8 cellular contexts compared by ENCODE assay signal in the genomic region with DNA sequence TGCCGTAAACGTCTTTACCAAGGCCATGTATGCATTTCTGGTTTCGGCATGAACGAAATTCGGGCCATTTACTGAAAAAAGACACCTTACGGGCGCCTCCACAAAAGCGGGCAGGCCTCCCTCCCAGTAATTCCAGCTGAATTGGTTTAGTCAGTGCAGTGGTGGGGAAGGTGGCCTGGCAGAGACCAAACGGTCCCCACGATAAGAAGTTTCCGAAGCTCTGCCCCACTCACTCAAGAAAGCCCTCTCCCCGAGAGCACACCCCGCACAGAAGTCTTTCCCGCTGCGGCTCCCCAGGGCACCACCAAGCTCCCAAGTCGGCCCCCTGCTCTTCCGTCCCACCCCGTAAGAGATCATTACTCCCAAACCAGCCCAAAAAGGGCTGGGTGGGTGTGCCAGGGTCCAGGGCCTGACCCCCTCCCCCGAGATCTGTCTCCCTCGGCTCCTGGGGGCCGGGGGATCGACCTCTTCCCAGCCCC.
DNase-seq lines count a peak whose midpoint lies in the region; ATAC-seq and TF ChIP-seq lines count a peak whose summit lies in the region.

No MANE protein-coding gene starts in this region.

- H3K79me2 ChIP-seq in parathyroid adenoma, result no peaks in the 10 kb centered on the region

- CTCF ChIA-PET in activated CD4-positive, alpha-beta memory T cell treated with anti-CD3 and anti-CD28 coated beads for 36 hours (lab: Charles Lee), result interaction anchor here (1.2 to 2.7 kb wide), 6 partner anchors 16 to 86 kb away, joined by 3 to 17 read pairs (median 4); partner anchors contain the start of gene RNF38

- H3K27me3 Mint-ChIP-seq in activated CD4-positive, alpha-beta memory T cell treated with anti-CD3 and anti-CD28 coated beads for 36 hours, result no peaks in the 10 kb centered on the region

- POLR2A ChIA-PET in activated CD4-positive, alpha-beta memory T cell treated with anti-CD3 and anti-CD28 coated beads for 36 hours (lab: Charles Lee), result interaction anchor here (0.7 to 2.3 kb wide), 7 partner anchors 10 to 296 kb away, joined by 3 to 9 read pairs (median 5); partner anchors contain the start of gene CLTA

- peak overlapping the region; percentile 87 for H3K4me3 Mint-ChIP-seq in activated CD4-positive, alpha-beta memory T cell treated with anti-CD3 and anti-CD28 coated beads for 36 hours

- no peaks in the 10 kb centered on the region for H3K27me3 ChIP-seq in parathyroid adenoma (ENCODE audit: control insufficient read depth, insufficient read depth, low read length)

- H3K4me1 Mint-ChIP-seq in activated CD4-positive, alpha-beta memory T cell treated with anti-CD3 and anti-CD28 coated beads for 36 hours (ENCODE audit: low read depth), result peaks cover 59% of the 10 kb centered on the region

- no peaks in the 10 kb centered on the region for H3K9me3 Mint-ChIP-seq in activated CD4-positive, alpha-beta memory T cell treated with anti-CD3 and anti-CD28 coated beads for 36 hours

- peak overlapping the region; percentile 77 for H3K4me2 ChIP-seq in parathyroid adenoma (ENCODE audit: low read length)

- DNase-seq in NCI-H1417 (lab: John Stamatoyannopoulos, UW), result peak in 2 of 3 experiments; percentile 19 to 32
- no peak for DNase-seq in NCI-H1417 treated with DMSO at 0.1 percent for 48 hours (lab: John Stamatoyannopoulos, UW)
- DNase-seq in activated CD4-positive, alpha-beta memory T cell treated with anti-CD3 and anti-CD28 coated beads for 36 hours, result peak; percentile 31
- no peak for DNase-seq in fibroblast of villous mesenchyme (ENCODE audit: low read depth)
- no peak for DNase-seq in NCI-H1105 treated with DMSO at 0.1 percent for 48 hours (lab: John Stamatoyannopoulos, UW)
- no peak for DNase-seq in NK-92 treated with Interleukin-12 subunit alpha and Interleukin-12 subunit beta, amount 100 ng/mL, for 24 hours (lab: John Stamatoyannopoulos, UW)

- peak overlapping the region; percentile 74 for H2AFZ ChIP-seq in parathyroid adenoma

- H3K9me3 ChIP-seq in parathyroid adenoma (ENCODE audit: control insufficient read depth, low read length), result no peaks in the 10 kb centered on the region

- no peaks in the 10 kb centered on the region for H3K36me3 ChIP-seq in parathyroid adenoma (ENCODE audit: control insufficient read depth, insufficient read depth, low read length)

- H3K4me3 ChIP-seq in fibroblast of villous mesenchyme (ENCODE audit: low read depth, low read length) (peak overlapping the region; percentile 93), parathyroid adenoma (ENCODE audit: low read depth, low read length) (peak overlapping the region; percentile 78)

- TF ChIP-seq CTCF in fibroblast of villous mesenchyme (IDR thresholded peaks at IDR 0.05; ENCODE audit: insufficient read depth, low read depth, low read length), result no peak
- no peak for TF ChIP-seq CTCF in parathyroid adenoma (IDR thresholded peaks at IDR 0.05)

- peaks cover 2% of the 10 kb centered on the region for H3K36me3 Mint-ChIP-seq in activated CD4-positive, alpha-beta memory T cell treated with anti-CD3 and anti-CD28 coated beads for 36 hours

- H3K9ac ChIP-seq in parathyroid adenoma, result no peak overlapping the region

- peak overlapping the region; percentile 26 for H3K27ac ChIP-seq in parathyroid adenoma

- intact Hi-C loops in activated CD4-positive, alpha-beta memory T cell treated with anti-CD3 and anti-CD28 coated beads for 36 hours (cut with micrococcal nuclease), result loop anchor here (2.0 kb wide), 1 partner anchor 16 kb away; no protein-coding TSS in a partner anchor

- H3K27ac Mint-ChIP-seq in activated CD4-positive, alpha-beta memory T cell treated with anti-CD3 and anti-CD28 coated beads for 36 hours, result peak overlapping the region; percentile 86

- peak; percentile 3 for ATAC-seq in HG03354 (IDR thresholded peaks at IDR 0.05; ENCODE audit: poor library complexity, severe bottlenecking, unreplicated experiment)

- H3K4me1 ChIP-seq in parathyroid adenoma, result peaks cover 3% of the 10 kb centered on the region

Comparison
In these comparisons a context has a peak if more than half of its experiments do, and no peak if none do; other contexts are left out.
1. DNase-seq: peak in NCI-H1417 (2 of 3) and activated CD4-positive, alpha-beta memory T cell treated with anti-CD3 and anti-CD28 coated beads for 36 hours (single experiment); none in NCI-H1417 treated with DMSO at 0.1 percent for 48 hours (single experiment), fibroblast of villous mesenchyme (single experiment), NCI-H1105 treated with DMSO at 0.1 percent for 48 hours (single experiment) and NK-92 treated with Interleukin-12 subunit alpha and Interleukin-12 subunit beta, amount 100 ng/mL, for 24 hours (single experiment).